In the genomic region with DNA sequence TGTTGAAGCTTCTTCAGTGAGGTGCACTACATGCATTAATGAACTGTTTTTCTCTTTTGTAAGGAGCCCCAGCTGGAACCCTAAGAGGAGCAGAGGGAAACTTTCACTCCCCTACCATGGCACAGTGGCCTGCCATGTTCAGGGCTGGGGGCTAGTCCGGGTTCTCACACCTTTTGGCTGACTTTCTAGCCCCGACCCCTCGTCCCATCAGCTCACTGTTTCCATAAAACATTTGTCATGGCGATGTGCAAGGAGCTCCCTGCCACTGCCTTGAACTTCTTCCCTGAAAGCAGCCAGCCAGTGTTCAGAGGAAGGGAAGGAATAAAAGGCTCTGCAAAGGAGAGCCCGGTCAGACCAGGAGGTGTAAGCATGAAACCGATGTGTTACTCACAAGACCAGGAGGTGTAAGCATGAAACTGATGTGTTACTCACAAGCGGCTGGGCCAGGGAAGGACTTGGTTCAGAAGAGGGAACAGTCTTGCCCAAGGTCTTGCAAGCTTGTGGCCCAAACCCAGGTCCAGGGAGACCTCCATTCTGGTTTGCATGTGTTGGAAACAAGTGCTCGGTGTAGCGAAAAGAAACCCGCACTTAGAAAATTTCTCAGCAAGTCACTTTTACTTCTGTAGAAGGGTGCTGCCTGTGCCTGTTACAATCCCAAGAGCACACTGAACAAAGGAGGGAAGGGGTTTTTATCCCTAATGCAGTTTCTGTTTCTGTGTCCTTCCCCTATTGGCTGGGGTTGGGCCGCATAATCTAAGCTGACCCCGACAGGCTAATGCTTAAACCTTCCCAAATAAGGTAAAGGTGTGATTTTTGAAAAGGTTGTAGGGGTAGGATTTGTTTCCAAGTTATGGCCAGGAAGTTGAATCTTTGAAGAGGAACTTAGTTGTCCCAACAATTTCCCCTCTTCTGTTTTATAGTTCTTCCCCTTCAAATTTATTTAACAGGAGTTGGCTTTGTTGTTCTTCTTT, we compare ENCODE assay signal across 22 cellular contexts. TPM values are rescaled to one million over a fixed set of nuclear protein-coding genes. Genes with fewer than 3 reads are reported as not detected.
"Had no signal": no experiment of that assay in that cellular context is flagged by ENCODE, and none has a peak within 500 bp of the region (broad histone marks: within the 10 kb centered on the region; RNA-seq: fewer than 3 reads in every experiment).

No MANE protein-coding gene starts in this region.

- H3K4me2 ChIP-seq: SK-N-SH had no signal

- H3K4me3 ChIP-seq: gastroesophageal sphincter, heart right ventricle, mucosa of descending colon had no signal

- H3K27ac Mint-ChIP-seq: activated CD4-positive, alpha-beta memory T cell treated with anti-CD3 and anti-CD28 coated beads, Interleukin-2, amount 10 ng/mL, durations not matched to agents 7 days and 5 days; activated naive CD4-positive, alpha-beta T cell treated with anti-CD3 and anti-CD28 coated beads for 36 hours; activated naive CD8-positive, alpha-beta T cell treated with anti-CD3 and anti-CD28 coated beads, Interleukin-2, amount 50 U/mL, for 24 hours; effector memory CD8-positive, alpha-beta T cell; naive thymus-derived CD4-positive, alpha-beta T cell; stimulated activated naive B cell treated with anti-CD40 and anti-IgM and Interleukin-4, amounts not matched to agents 10 μg/mL and 1 μg/mL and 100 μg/mL, for 72 hours; T-cell had no signal

- H3K9me3 Mint-ChIP-seq: activated CD4-positive, alpha-beta memory T cell treated with anti-CD3 and anti-CD28 coated beads, Interleukin-2, amount 10 ng/mL, durations not matched to agents 7 days and 5 days; activated naive CD8-positive, alpha-beta T cell treated with anti-CD3 and anti-CD28 coated beads, Interleukin-2, amount 50 U/mL, for 24 hours; effector memory CD8-positive, alpha-beta T cell; T-cell had no signal

- ATAC-seq: activated naive CD8-positive, alpha-beta T cell treated with anti-CD3 and anti-CD28 coated beads, Interleukin-2, amount 50 U/mL, for 24 hours; effector memory CD8-positive, alpha-beta T cell; gastroesophageal sphincter; heart right ventricle; left cardiac atrium; mucosa of descending colon; naive thymus-derived CD4-positive, alpha-beta T cell; stimulated activated naive B cell treated with anti-CD40 and anti-IgM and Interleukin-4, amounts not matched to agents 10 μg/mL and 1 μg/mL and 100 μg/mL, for 72 hours; T-cell had no signal

- H3K4me1 Mint-ChIP-seq: activated CD4-positive, alpha-beta memory T cell treated with anti-CD3 and anti-CD28 coated beads, Interleukin-2, amount 10 ng/mL, durations not matched to agents 7 days and 5 days; stimulated activated naive B cell treated with anti-CD40 and anti-IgM and Interleukin-4, amounts not matched to agents 10 μg/mL and 1 μg/mL and 100 μg/mL, for 72 hours had no signal

- H3K36me3 ChIP-seq: gastroesophageal sphincter, heart right ventricle, neutrophil had no signal

- H3K27ac ChIP-seq: epithelial cell of prostate, gastroesophageal sphincter, heart right ventricle, neutrophil, VCaP had no signal

- H3K4me3 Mint-ChIP-seq: activated CD4-positive, alpha-beta memory T cell treated with anti-CD3 and anti-CD28 coated beads, Interleukin-2, amount 10 ng/mL, durations not matched to agents 7 days and 5 days; activated naive CD4-positive, alpha-beta T cell treated with anti-CD3 and anti-CD28 coated beads for 36 hours; activated naive CD8-positive, alpha-beta T cell treated with anti-CD3 and anti-CD28 coated beads, Interleukin-2, amount 50 U/mL, for 24 hours; effector memory CD8-positive, alpha-beta T cell; naive thymus-derived CD4-positive, alpha-beta T cell; stimulated activated naive B cell treated with anti-CD40 and anti-IgM and Interleukin-4, amounts not matched to agents 10 μg/mL and 1 μg/mL and 100 μg/mL, for 72 hours; T-cell had no signal

- H3K9ac ChIP-seq: SK-N-SH had no signal

- H3K36me3 Mint-ChIP-seq: stimulated activated naive B cell treated with anti-CD40 and anti-IgM and Interleukin-4, amounts not matched to agents 10 μg/mL and 1 μg/mL and 100 μg/mL, for 72 hours; T-cell had no signal

- DNase-seq: activated CD4-positive, alpha-beta memory T cell treated with anti-CD3 and anti-CD28 coated beads, Interleukin-2, amount 10 ng/mL, durations not matched to agents 7 days and 5 days; activated naive CD4-positive, alpha-beta T cell treated with anti-CD3 and anti-CD28 coated beads for 36 hours; activated naive CD8-positive, alpha-beta T cell treated with anti-CD3 and anti-CD28 coated beads, Interleukin-2, amount 50 U/mL, for 24 hours; aorta; cerebellar nuclear complex; effector memory CD8-positive, alpha-beta T cell; heart right ventricle; left cardiac atrium; naive thymus-derived CD4-positive, alpha-beta T cell; posterior cingulate gyrus; SK-N-SH; stimulated activated CD4-positive, alpha-beta T cell treated with anti-CD3 and anti-CD28 coated beads, Interleukin-2, amount 100 ng/mL, for 48 hours; stimulated activated naive B cell treated with anti-CD40 and anti-IgM and Interleukin-4, amounts not matched to agents 10 μg/mL and 1 μg/mL and 100 μg/mL, for 72 hours; substantia nigra; T-cell; T-helper 9 cell; trophoblast cell had no signal

RNA-seq across cellular contexts. Expression of a gene that starts 3.4 kb away (rescaled TPM):
- total RNA-seq: activated naive CD4-positive, alpha-beta T cell treated with anti-CD3 and anti-CD28 coated beads for 36 hours had no signal
- polyA plus RNA-seq: naive thymus-derived CD4-positive, alpha-beta T cell; SK-N-SH had no signal
